1 cellular context compared by ENCODE assay signal in the genomic region with DNA sequence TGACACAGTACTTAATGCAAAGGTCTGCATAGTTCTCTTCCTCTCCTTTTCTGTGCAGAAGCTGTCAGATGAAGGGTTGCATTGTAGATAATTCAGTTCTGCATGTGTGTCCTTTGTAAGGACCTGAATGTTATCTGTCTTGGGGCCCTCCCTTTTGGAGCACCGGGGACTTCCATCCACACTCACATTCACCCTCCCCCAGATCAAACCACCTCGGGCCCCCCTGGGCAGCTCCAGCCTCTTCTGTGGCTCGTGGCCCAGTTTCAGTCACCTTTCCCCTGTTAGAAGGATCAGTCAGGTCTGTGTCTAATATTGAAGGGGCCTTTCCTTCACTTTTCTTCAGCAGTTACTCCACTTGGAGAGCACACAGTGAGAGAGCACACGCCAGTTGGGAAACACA.
TF ChIP-seq lines count a peak whose summit lies in the region.

No MANE protein-coding gene starts in this region.

TF ChIP-seq in GM12878, 131 proteins besides CTCF, POLR2A, EP300 and RAD21:
- TF ChIP-seq, protein P1, sequence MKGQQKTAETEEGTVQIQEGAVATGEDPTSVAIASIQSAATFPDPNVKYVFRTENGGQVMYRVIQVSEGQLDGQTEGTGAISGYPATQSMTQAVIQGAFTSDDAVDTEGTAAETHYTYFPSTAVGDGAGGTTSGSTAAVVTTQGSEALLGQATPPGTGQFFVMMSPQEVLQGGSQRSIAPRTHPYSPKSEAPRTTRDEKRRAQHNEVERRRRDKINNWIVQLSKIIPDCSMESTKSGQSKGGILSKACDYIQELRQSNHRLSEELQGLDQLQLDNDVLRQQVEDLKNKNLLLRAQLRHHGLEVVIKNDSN (IDR thresholded peaks at IDR 0.05; ENCODE audit: borderline replicate concordance, extremely low read length, insufficient read depth, low read depth, low read length), result no peak
- TF ChIP-seq DPF2 (IDR thresholded peaks at IDR 0.05) (no peak), IKZF1 (conservative IDR thresholded peaks at IDR 0.05) (0 out of 2 replicates have a peak, but pooled peaks have one; percentile 15), RAD51 (IDR thresholded peaks at IDR 0.05) (no peak), RUNX3 (IDR thresholded peaks at IDR 0.05; ENCODE audit: low read length) (no peak), KLF5 (IDR thresholded peaks at IDR 0.05; ENCODE audit: partially characterized antibody) (no peak), RELA (IDR thresholded peaks at IDR 0.05; ENCODE audit: borderline replicate concordance, partially characterized antibody) (no peak), BHLHE40 (IDR thresholded peaks at IDR 0.05; ENCODE audit: borderline replicate concordance in 1 of 2, low read depth in 2 of 2, low read length in 1 of 2) (no peak; a peak in 1 of 4 replicates), CREB1 (IDR thresholded peaks at IDR 0.05; ENCODE audit: low read depth) (no peak), RB1 (IDR thresholded peaks at IDR 0.05; ENCODE audit: borderline replicate concordance) (no peak)
- TF ChIP-seq, protein P2, sequence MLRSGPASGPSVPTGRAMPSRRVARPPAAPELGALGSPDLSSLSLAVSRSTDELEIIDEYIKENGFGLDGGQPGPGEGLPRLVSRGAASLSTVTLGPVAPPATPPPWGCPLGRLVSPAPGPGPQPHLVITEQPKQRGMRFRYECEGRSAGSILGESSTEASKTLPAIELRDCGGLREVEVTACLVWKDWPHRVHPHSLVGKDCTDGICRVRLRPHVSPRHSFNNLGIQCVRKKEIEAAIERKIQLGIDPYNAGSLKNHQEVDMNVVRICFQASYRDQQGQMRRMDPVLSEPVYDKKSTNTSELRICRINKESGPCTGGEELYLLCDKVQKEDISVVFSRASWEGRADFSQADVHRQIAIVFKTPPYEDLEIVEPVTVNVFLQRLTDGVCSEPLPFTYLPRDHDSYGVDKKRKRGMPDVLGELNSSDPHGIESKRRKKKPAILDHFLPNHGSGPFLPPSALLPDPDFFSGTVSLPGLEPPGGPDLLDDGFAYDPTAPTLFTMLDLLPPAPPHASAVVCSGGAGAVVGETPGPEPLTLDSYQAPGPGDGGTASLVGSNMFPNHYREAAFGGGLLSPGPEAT (IDR thresholded peaks at IDR 0.05; ENCODE audit: low read depth), result peak; percentile 21; the same call in 1 of the 2 replicates
- TF ChIP-seq, protein P3, sequence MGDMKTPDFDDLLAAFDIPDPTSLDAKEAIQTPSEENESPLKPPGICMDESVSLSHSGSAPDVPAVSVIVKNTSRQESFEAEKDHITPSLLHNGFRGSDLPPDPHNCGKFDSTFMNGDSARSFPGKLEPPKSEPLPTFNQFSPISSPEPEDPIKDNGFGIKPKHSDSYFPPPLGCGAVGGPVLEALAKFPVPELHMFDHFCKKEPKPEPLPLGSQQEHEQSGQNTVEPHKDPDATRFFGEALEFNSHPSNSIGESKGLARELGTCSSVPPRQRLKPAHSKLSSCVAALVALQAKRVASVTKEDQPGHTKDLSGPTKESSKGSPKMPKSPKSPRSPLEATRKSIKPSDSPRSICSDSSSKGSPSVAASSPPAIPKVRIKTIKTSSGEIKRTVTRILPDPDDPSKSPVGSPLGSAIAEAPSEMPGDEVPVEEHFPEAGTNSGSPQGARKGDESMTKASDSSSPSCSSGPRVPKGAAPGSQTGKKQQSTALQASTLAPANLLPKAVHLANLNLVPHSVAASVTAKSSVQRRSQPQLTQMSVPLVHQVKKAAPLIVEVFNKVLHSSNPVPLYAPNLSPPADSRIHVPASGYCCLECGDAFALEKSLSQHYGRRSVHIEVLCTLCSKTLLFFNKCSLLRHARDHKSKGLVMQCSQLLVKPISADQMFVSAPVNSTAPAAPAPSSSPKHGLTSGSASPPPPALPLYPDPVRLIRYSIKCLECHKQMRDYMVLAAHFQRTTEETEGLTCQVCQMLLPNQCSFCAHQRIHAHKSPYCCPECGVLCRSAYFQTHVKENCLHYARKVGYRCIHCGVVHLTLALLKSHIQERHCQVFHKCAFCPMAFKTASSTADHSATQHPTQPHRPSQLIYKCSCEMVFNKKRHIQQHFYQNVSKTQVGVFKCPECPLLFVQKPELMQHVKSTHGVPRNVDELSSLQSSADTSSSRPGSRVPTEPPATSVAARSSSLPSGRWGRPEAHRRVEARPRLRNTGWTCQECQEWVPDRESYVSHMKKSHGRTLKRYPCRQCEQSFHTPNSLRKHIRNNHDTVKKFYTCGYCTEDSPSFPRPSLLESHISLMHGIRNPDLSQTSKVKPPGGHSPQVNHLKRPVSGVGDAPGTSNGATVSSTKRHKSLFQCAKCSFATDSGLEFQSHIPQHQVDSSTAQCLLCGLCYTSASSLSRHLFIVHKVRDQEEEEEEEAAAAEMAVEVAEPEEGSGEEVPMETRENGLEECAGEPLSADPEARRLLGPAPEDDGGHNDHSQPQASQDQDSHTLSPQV (IDR thresholded peaks at IDR 0.05), result no peak
- TF ChIP-seq, protein P4, sequence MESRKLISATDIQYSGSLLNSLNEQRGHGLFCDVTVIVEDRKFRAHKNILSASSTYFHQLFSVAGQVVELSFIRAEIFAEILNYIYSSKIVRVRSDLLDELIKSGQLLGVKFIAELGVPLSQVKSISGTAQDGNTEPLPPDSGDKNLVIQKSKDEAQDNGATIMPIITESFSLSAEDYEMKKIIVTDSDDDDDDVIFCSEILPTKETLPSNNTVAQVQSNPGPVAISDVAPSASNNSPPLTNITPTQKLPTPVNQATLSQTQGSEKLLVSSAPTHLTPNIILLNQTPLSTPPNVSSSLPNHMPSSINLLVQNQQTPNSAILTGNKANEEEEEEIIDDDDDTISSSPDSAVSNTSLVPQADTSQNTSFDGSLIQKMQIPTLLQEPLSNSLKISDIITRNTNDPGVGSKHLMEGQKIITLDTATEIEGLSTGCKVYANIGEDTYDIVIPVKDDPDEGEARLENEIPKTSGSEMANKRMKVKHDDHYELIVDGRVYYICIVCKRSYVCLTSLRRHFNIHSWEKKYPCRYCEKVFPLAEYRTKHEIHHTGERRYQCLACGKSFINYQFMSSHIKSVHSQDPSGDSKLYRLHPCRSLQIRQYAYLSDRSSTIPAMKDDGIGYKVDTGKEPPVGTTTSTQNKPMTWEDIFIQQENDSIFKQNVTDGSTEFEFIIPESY (IDR thresholded peaks at IDR 0.05), result no peak
TF ChIP-seq in GM12878: peak in this region for 2.
